ENCODE assay signal across 8 cellular contexts in the genomic region with DNA sequence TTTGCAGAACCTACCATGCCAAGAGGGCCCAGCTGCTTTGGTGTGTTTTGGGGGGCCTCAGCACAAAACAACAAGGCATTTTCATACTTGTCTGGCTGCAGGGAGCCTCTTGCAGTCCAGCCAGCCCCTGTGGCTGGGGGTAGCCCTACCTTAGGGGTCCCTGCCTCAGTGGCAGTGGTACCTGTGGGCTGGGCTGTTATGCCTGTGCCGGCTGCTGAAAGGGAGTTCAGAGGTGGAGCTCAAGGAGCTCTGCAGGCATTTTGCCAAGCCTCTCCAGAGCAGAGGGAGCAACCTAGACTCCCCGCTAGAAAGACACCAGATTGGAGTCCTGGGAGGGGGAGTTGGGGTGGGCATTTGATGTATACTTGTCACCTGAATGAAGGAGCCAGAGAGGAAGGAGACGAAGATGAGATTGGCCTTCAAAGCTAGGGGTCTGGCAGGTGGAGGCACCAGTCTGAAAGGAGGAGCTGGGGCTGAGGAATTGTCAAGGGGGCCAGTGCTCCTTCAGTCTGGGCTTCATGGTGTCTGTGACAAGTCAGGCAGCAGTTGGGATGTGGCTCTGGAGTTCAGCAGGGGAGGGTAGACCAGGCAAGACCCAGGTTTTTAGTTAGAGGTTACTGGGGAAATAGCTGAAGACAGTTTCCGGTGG. TPM values are rescaled to one million over a fixed set of nuclear protein-coding genes. Genes with fewer than 3 reads are reported as not detected.
A peak's percentile ranks its signal among the peaks of the same experiment; 100 is the strongest.
DNase-seq lines count a peak whose midpoint lies in the region; ATAC-seq and TF ChIP-seq lines count a peak whose summit lies in the region.

No MANE protein-coding gene starts in this region.

- POLR2A ChIA-PET in CD4-positive, alpha-beta T cell (lab: Charles Lee), result interaction anchor here (0.9 to 1.1 kb wide), 2 partner anchors 15 to 42 kb away, joined by 3 to 5 read pairs; a partner anchor contains a TSS

- peak overlapping the region in 58 of 59 donors; percentile 38 to 93 (median 81) for H3K4me3 ChIP-seq in dorsolateral prefrontal cortex

- H3K4me1 Mint-ChIP-seq in CD4-positive, alpha-beta T cell (ENCODE audit: low read depth), result peaks cover 17% of the 10 kb centered on the region
- H3K4me1 Mint-ChIP-seq in neural crest cell, result peaks cover 16% of the 10 kb centered on the region

- H3K27ac ChIP-seq in CD4-positive, alpha-beta T cell (ENCODE audit: low read depth, low read length), result no peak overlapping the region
- H3K27ac ChIP-seq in dorsolateral prefrontal cortex, result peak overlapping the region; percentile 46 to 100 (median 95)

- no peaks in the 10 kb centered on the region for H3K9me3 Mint-ChIP-seq in CD4-positive, alpha-beta T cell
- H3K9me3 Mint-ChIP-seq in neural crest cell, result no peaks in the 10 kb centered on the region

- intact Hi-C loops in CD4-positive, alpha-beta T cell (cut with DNase I, micrococcal nuclease), result no loop called here
- intact Hi-C loops in dorsolateral prefrontal cortex (cut with DNase I), result loop anchor here (2.0 to 10.0 kb wide), 4 partner anchors 54 to 274 kb away; a partner anchor contains a TSS

- H3K9me3 ChIP-seq in CD4-positive, alpha-beta T cell (ENCODE audit: control insufficient read depth, low read length), result no peaks in the 10 kb centered on the region

- DNase-seq in CD4-positive, alpha-beta T cell, result no peak
- peak; percentile 57 for DNase-seq in NCI-H69 (lab: John Stamatoyannopoulos, UW)
- DNase-seq in dorsolateral prefrontal cortex, result no peak
- no peak for DNase-seq in neural crest cell (ENCODE audit: low read depth, low spot score)
- DNase-seq in kidney glomerular epithelial cell (lab: John Stamatoyannopoulos, UW), result no peak
- no peak for DNase-seq in NCI-H1930 (lab: John Stamatoyannopoulos, UW)

- peaks cover 60% of the 10 kb centered on the region for H3K27me3 ChIP-seq in CD4-positive, alpha-beta T cell (ENCODE audit: control insufficient read depth, insufficient read depth, low read length)
- H3K27me3 ChIP-seq in dorsolateral prefrontal cortex, result no peaks in the 10 kb centered on the region

- CTCF ChIA-PET in CD4-positive, alpha-beta T cell (lab: Charles Lee), result interaction anchor here (1.0 to 1.7 kb wide), 7 partner anchors 9 to 329 kb away, joined by 3 to 13 read pairs (median 4); a partner anchor contains a TSS

- H3K27me3 Mint-ChIP-seq in CD4-positive, alpha-beta T cell, result peaks cover 71% of the 10 kb centered on the region
- peaks cover 73% of the 10 kb centered on the region for H3K27me3 Mint-ChIP-seq in neural crest cell (ENCODE audit: low read depth)

- H3K36me3 Mint-ChIP-seq in CD4-positive, alpha-beta T cell (ENCODE audit: low read depth), result no peaks in the 10 kb centered on the region
- H3K36me3 Mint-ChIP-seq in neural crest cell (ENCODE audit: low read depth), result no peaks in the 10 kb centered on the region

- TF ChIP-seq CTCF in CD4-positive, alpha-beta T cell (IDR thresholded peaks at IDR 0.05), result no peak
- TF ChIP-seq CTCF in dorsolateral prefrontal cortex (IDR thresholded peaks at IDR 0.05 in 54 of 56, conservative IDR thresholded peaks at IDR 0.05 in 2 of 56; ENCODE audit: low read depth in 1 of 56, partially characterized antibody in 56 of 56) (no peak), neural crest cell (conservative IDR thresholded peaks at IDR 0.05) (no peak)

- H3K4me3 Mint-ChIP-seq in CD4-positive, alpha-beta T cell, result peak overlapping the region; percentile 89
- peak overlapping the region; percentile 82 for H3K4me3 Mint-ChIP-seq in neural crest cell

- H3K27ac Mint-ChIP-seq in CD4-positive, alpha-beta T cell, result no peak overlapping the region
- no peak overlapping the region for H3K27ac Mint-ChIP-seq in neural crest cell (ENCODE audit: unreplicated experiment)

- ATAC-seq in CD4-positive, alpha-beta T cell (ENCODE audit: poor library complexity), result no peak
- no peak for ATAC-seq in GM21529 (IDR thresholded peaks at IDR 0.05; ENCODE audit: unreplicated experiment)
- no peak for ATAC-seq in HG03135 (IDR thresholded peaks at IDR 0.05; ENCODE audit: unreplicated experiment)

RNA-seq across cellular contexts. Expression of a gene that starts 1.5 kb away (rescaled TPM):
- under 1 TPM in 1 of 2 experiments, not detected in 1; 0.59 TPM for total RNA-seq in CD4-positive, alpha-beta T cell
- total RNA-seq in dorsolateral prefrontal cortex, result 10 to 100 TPM; 14.1 to 91.8 (median 29.3) TPM
- 5.7 and 6.5 TPM in 2 replicates for total RNA-seq in neural crest cell

RNA-seq across cellular contexts. Expression of a gene that starts 15.9 kb away (rescaled TPM):
- not detected for total RNA-seq in CD4-positive, alpha-beta T cell
- total RNA-seq in dorsolateral prefrontal cortex (100 to 1,000 TPM in 3 of 120 experiments, 10 to 100 TPM in 117; 15.4 to 106 (median 48.7) TPM), neural crest cell (not detected in 2 replicates)

RNA-seq across cellular contexts. Expression of a gene that starts 37.3 kb away (rescaled TPM):
- 1 to 10 TPM in 1 of 2 experiments, under 1 TPM in 1; 0.91 to 1.6 TPM for total RNA-seq in CD4-positive, alpha-beta T cell
- 1 to 10 TPM in 95 of 120 experiments, under 1 TPM in 25; 0.34 to 3.8 (median 1.4) TPM for total RNA-seq in dorsolateral prefrontal cortex
- total RNA-seq in neural crest cell, result 0.49 and 0.89 TPM in 2 replicates

RNA-seq across cellular contexts. Expression of a gene that starts 37.5 kb away (rescaled TPM):
- total RNA-seq in CD4-positive, alpha-beta T cell, result 100 to 1,000 TPM; 119 to 132 TPM
- total RNA-seq in dorsolateral prefrontal cortex, result 100 to 1,000 TPM; 166 to 403 (median 290) TPM
- 274 and 293 TPM in 2 replicates for total RNA-seq in neural crest cell

RNA-seq across cellular contexts. Expression of a gene that starts 44.5 kb away (rescaled TPM):
- under 1 TPM; 0.30 to 0.31 TPM for total RNA-seq in CD4-positive, alpha-beta T cell
- 1 to 10 TPM in 118 of 120 experiments, under 1 TPM in 2; 0.97 to 7.5 (median 2.9) TPM for total RNA-seq in dorsolateral prefrontal cortex
- total RNA-seq in neural crest cell, result 2.9 and 3.1 TPM in 2 replicates

Comparison
In these comparisons a context has a peak if more than half of its experiments do, and no peak if none do; other contexts are left out.
1. RNA of a gene that starts 15.9 kb away (total RNA-seq): 15.4 to 106 TPM in dorsolateral prefrontal cortex; not detected in CD4-positive, alpha-beta T cell and not detected in neural crest cell; every median in the first group is over 10 times any median in the second.
2. intact Hi-C loops: an anchor here in dorsolateral prefrontal cortex (2.0 to 10.0 kb wide); none called in CD4-positive, alpha-beta T cell.